Comparison of ENCODE assay signal across 2 cellular contexts in genomic region chr14:103881927-103882281, GRCh38.
TF ChIP-seq lines count a peak whose summit lies in the region.

No MANE protein-coding gene starts in this region.

TF ChIP-seq in HEK293, 187 proteins besides CTCF, POLR2A, EP300 and RAD21:
- TF ChIP-seq PRDM4 (tag by site-specific recombination; IDR thresholded peaks at IDR 0.05) (no peak), ZNF513 (tag by site-specific recombination; IDR thresholded peaks at IDR 0.05) (no peak), ZNF707 (tag by site-specific recombination; IDR thresholded peaks at IDR 0.05) (no peak), GFI1B (tag by site-specific recombination; IDR thresholded peaks at IDR 0.05) (no peak), ZNF148 (tag by site-specific recombination; IDR thresholded peaks at IDR 0.05; ENCODE audit: borderline replicate concordance) (no peak), ZNF624 (tag by site-specific recombination; IDR thresholded peaks at IDR 0.05) (no peak), ZNF626 (tag by site-specific recombination; IDR thresholded peaks at IDR 0.05) (no peak), ZNF510 (tag by site-specific recombination; IDR thresholded peaks at IDR 0.05; ENCODE audit: insufficient replicate concordance) (no peak), ZNF248 (tag by site-specific recombination; IDR thresholded peaks at IDR 0.05) (no peak), ZSCAN23 (tag by site-specific recombination; IDR thresholded peaks at IDR 0.05) (no peak), ATF2 (tag by site-specific recombination; IDR thresholded peaks at IDR 0.05; ENCODE audit: low read depth) (no peak), ZNF701 (tag by site-specific recombination; IDR thresholded peaks at IDR 0.05) (no peak), GLIS1 (tag by site-specific recombination; IDR thresholded peaks at IDR 0.05) (peak; percentile 59), ZSCAN5A (tag by site-specific recombination; IDR thresholded peaks at IDR 0.05) (no peak), SCRT1 (tag by site-specific recombination; IDR thresholded peaks at IDR 0.05; ENCODE audit: borderline replicate concordance) (no peak), ZNF747 (tag by site-specific recombination; IDR thresholded peaks at IDR 0.05) (no peak), ZNF112 (tag by site-specific recombination; IDR thresholded peaks at IDR 0.05) (no peak), ZIC2 (tag by site-specific recombination; IDR thresholded peaks at IDR 0.05) (peak; percentile 19; the same call in 1 of the 2 replicates)
TF ChIP-seq in HEK293: peak in this region for 2.

TF ChIP-seq in H1, 55 proteins besides CTCF, POLR2A, EP300 and RAD21:
- TF ChIP-seq CBX5 (IDR thresholded peaks at IDR 0.05; ENCODE audit: low read depth, low read length) (no peak), TEAD4 (IDR thresholded peaks at IDR 0.05; ENCODE audit: low read depth, low read length) (no peak), TAF1 (IDR thresholded peaks at IDR 0.05; ENCODE audit: low read depth, low read length) (no peak), SP2 (IDR thresholded peaks at IDR 0.05; ENCODE audit: low read length) (no peak), CHD1 (IDR thresholded peaks at IDR 0.05; ENCODE audit: low read depth, low read length) (no peak), NRF1 (IDR thresholded peaks at IDR 0.05; ENCODE audit: low read depth, low read length) (no peak), JUN (IDR thresholded peaks at IDR 0.05; ENCODE audit: low read depth, low read length) (no peak)
